Comparison of ENCODE assay signal across 15 cellular contexts in genomic region chr3:154971771-154972326, GRCh38.
A peak's percentile ranks its signal among the peaks of the same experiment; 100 is the strongest.
DNase-seq lines count a peak whose midpoint lies in the region; ATAC-seq, FAIRE-seq and TF ChIP-seq lines count a peak whose summit lies in the region.
"Had no signal": no experiment of that assay in that cellular context is flagged by ENCODE, and none has a peak within 500 bp of the region (broad histone marks: within the 10 kb centered on the region; RNA-seq: fewer than 3 reads in every experiment).

No MANE protein-coding gene starts in this region.

- peak; percentile 24 for DNase-seq in AG20443 (ENCODE audit: low spot score)
- peak; percentile 43 for DNase-seq in LNCaP clone FGC (ENCODE audit: low read depth)
- DNase-seq in bronchial epithelial cell (ENCODE audit: low read depth): peak; percentile 91
- DNase-seq in lung (ENCODE audit: low spot score): no peak
- no peak for DNase-seq in GDM1 (lab: John Stamatoyannopoulos, UW)
- DNase-seq in esophagus muscularis mucosa (ENCODE audit: extremely low spot score): no peak
- no peak for DNase-seq in iPS-NIHi11 (ENCODE audit: low spot score)
- DNase-seq: activated CD8-positive, alpha-beta T cell treated with anti-CD3 and anti-CD28 coated beads for 36 hours; activated naive CD8-positive, alpha-beta T cell treated with anti-CD3 and anti-CD28 coated beads, Interleukin-2, amount 10 ng/mL, durations not matched to agents 7 days and 5 days; erythroblast; NCI-H526 treated with DMSO at 0.1 percent for 48 hours; T-helper 1 cell had no signal

- H3K4me1 ChIP-seq in lung (ENCODE audit: control insufficient read depth in 2 of 2, insufficient read depth in 2 of 2, low read length in 2 of 2) (peaks cover 0 to 7% of the 10 kb centered on the region in 2 donors), esophagus muscularis mucosa (peaks cover 0 to 15% (median 0%) of the 10 kb centered on the region in 4 donors)
- H3K4me1 ChIP-seq: BLaER1 treated with 17β-estradiol and CSF1 and Interleukin-3, amounts not matched to agents 10 nM and 100 nM had no signal

- TF ChIP-seq CTCF in LNCaP clone FGC (IDR thresholded peaks at IDR 0.05; ENCODE audit: control insufficient read depth, extremely low read depth, insufficient read depth) (no peak), bronchial epithelial cell (IDR thresholded peaks at IDR 0.05; ENCODE audit: insufficient read depth, low read length, severe bottlenecking) (no peak), lung (IDR thresholded peaks at IDR 0.05; ENCODE audit: control extremely low read depth, extremely low read depth) (no peak), esophagus muscularis mucosa (IDR thresholded peaks at IDR 0.05) (no peak)

- TF ChIP-seq EP300 in esophagus muscularis mucosa (IDR thresholded peaks at IDR 0.05): no peak

- H3K9me3 ChIP-seq in lung (ENCODE audit: control insufficient read depth in 2 of 2, insufficient read depth in 1 of 2, low read length in 1 of 2): no peaks in the 10 kb centered on the region
- no peaks in the 10 kb centered on the region for H3K9me3 ChIP-seq in esophagus muscularis mucosa
- H3K9me3 ChIP-seq: BLaER1 treated with 17β-estradiol and CSF1 and Interleukin-3, amounts not matched to agents 10 nM and 100 nM had no signal

- no peak overlapping the region for H3K4me3 ChIP-seq in LNCaP clone FGC (ENCODE audit: low read depth, low read length)
- no peak overlapping the region for H3K4me3 ChIP-seq in bronchial epithelial cell (ENCODE audit: low read depth, low read length)
- H3K4me3 ChIP-seq in lung: no peak overlapping the region
- no peak overlapping the region for H3K4me3 ChIP-seq in esophagus muscularis mucosa
- H3K4me3 ChIP-seq: BLaER1 treated with 17β-estradiol and CSF1 and Interleukin-3, amounts not matched to agents 10 nM and 100 nM; skin epidermis had no signal

- no peak for TF ChIP-seq POLR2A in esophagus muscularis mucosa (IDR thresholded peaks at IDR 0.05; ENCODE audit: low read depth)

- intact Hi-C loops in esophagus muscularis mucosa (cut with DNase I): no loop called here

- no peak for FAIRE-seq in bronchial epithelial cell (lab: Jason Lieb, UNC)

- WGBS in lung, 2 donors: 17 to 22% methylated on average over 2 of the region's 2 CpGs
- 65% methylated on average over 2 of the region's 2 CpGs for WGBS in esophagus muscularis mucosa

- H3K27ac ChIP-seq in lung (ENCODE audit: low read depth in 1 of 2, low read length in 1 of 2): no peak overlapping the region
- H3K27ac ChIP-seq in esophagus muscularis mucosa (replicated peaks in 1 of 4): peak overlapping the region in 2 of 4 donors; percentile 10 to 24
- H3K27ac ChIP-seq: BLaER1 treated with 17β-estradiol and CSF1 and Interleukin-3, amounts not matched to agents 10 nM and 100 nM had no signal

- no peaks in the 10 kb centered on the region for H3K36me3 ChIP-seq in bronchial epithelial cell (ENCODE audit: control insufficient read depth, insufficient read depth, low read length)
- no peaks in the 10 kb centered on the region for H3K36me3 ChIP-seq in lung (ENCODE audit: control insufficient read depth in 2 of 2, insufficient read depth in 2 of 2, low read length in 2 of 2)
- H3K36me3 ChIP-seq in esophagus muscularis mucosa: no peaks in the 10 kb centered on the region
- H3K36me3 ChIP-seq: BLaER1 treated with 17β-estradiol and CSF1 and Interleukin-3, amounts not matched to agents 10 nM and 100 nM had no signal

- H3K27me3 ChIP-seq in bronchial epithelial cell (ENCODE audit: control insufficient read depth, insufficient read depth, low read length) (no peaks in the 10 kb centered on the region), lung (ENCODE audit: control insufficient read depth, insufficient read depth) (no peaks in the 10 kb centered on the region), esophagus muscularis mucosa (no peaks in the 10 kb centered on the region)
- H3K27me3 ChIP-seq: BLaER1 treated with 17β-estradiol and CSF1 and Interleukin-3, amounts not matched to agents 10 nM and 100 nM had no signal

- ATAC-seq in lung (ENCODE audit: insufficient read depth, low FRiP score): peak; percentile 25
- no peak for ATAC-seq in HG02763 (IDR thresholded peaks at IDR 0.05; ENCODE audit: unreplicated experiment)
- ATAC-seq: activated CD8-positive, alpha-beta T cell treated with anti-CD3 and anti-CD28 coated beads for 36 hours had no signal

Comparison
In these comparisons a context has a peak if more than half of its experiments do, and no peak if none do; other contexts are left out.
1. DNase-seq: peak in AG20443 (single experiment), LNCaP clone FGC (single experiment) and bronchial epithelial cell (single experiment); none in lung (single experiment), GDM1 (single experiment), esophagus muscularis mucosa (single experiment) and iPS-NIHi11 (single experiment).